16 cellular contexts compared by ENCODE assay signal in the genomic region with DNA sequence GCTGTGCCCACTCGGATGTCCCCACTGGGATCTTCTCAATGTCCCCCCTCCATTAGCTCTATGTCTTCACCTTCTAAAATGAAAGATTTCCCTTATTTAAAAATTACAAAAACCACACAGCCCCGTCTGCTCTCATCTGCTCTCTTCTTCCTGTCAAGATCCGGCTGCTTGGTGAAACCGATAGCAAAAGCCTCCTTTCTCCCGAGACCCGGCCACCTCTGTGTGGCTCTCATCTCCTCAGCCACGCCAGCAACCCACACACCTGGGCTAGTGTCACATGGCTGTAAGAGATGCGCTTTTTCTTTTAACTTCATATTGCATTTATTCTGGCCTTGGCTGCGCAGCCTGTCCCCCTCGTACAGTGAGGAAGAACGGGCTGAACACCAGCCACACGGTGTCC.
"Had no signal": no experiment of that assay in that cellular context is flagged by ENCODE, and none has a peak within 500 bp of the region (broad histone marks: within the 10 kb centered on the region; RNA-seq: fewer than 3 reads in every experiment).

No MANE protein-coding gene starts in this region.

- H3K9me3 Mint-ChIP-seq: naive B cell, nephron had no signal

- H3K27me3 Mint-ChIP-seq: naive B cell had no signal

- H3K4me1 ChIP-seq: heart left ventricle, right atrium auricular region had no signal

- H3K4me1 Mint-ChIP-seq: naive B cell, nephron had no signal

- H3K36me3 Mint-ChIP-seq: naive B cell had no signal

- H3K27me3 ChIP-seq: dorsolateral prefrontal cortex, heart left ventricle, ovary, right atrium auricular region had no signal

- H3K27ac ChIP-seq: dorsolateral prefrontal cortex, heart left ventricle, ovary, right atrium auricular region had no signal

- H3K9me3 ChIP-seq: heart left ventricle, ovary, right atrium auricular region had no signal

- H3K4me3 ChIP-seq: dorsolateral prefrontal cortex, heart left ventricle, ovary, right atrium auricular region had no signal

- ATAC-seq: esophagus mucosa, heart left ventricle had no signal

- H3K27ac Mint-ChIP-seq: nephron had no signal

- H3K4me3 Mint-ChIP-seq: naive B cell, nephron had no signal

- DNase-seq: cortex of kidney; dorsolateral prefrontal cortex; effector CD8-positive, alpha-beta T cell; heart left ventricle; hypothalamus; kidney glomerular epithelial cell; mesendoderm; naive B cell; ovary; small intestine; stimulated activated CD4-positive, alpha-beta T cell treated with anti-CD3 and anti-CD28 coated beads, Interleukin-12 subunit alpha, Interleukin-12 subunit beta, amount 100 ng/mL, for 4 hours; stimulated activated naive CD4-positive, alpha-beta T cell treated with Interleukin-2 at 50 U/mL for 16 hours; trophoblast cell had no signal

- H3K36me3 ChIP-seq: ovary, right atrium auricular region had no signal
